ENCODE assay signal across 19 cellular contexts in genomic region chr3:53242155-53242554, GRCh38. TPM values are rescaled to one million over a fixed set of nuclear protein-coding genes. Genes with fewer than 3 reads are reported as not detected.
DNase-seq lines count a peak whose midpoint lies in the region; ATAC-seq and TF ChIP-seq lines count a peak whose summit lies in the region.
"Had no signal": no experiment of that assay in that cellular context is flagged by ENCODE, and none has a peak within 500 bp of the region (broad histone marks: within the 10 kb centered on the region; RNA-seq: fewer than 3 reads in every experiment).

No MANE protein-coding gene starts in this region.

- no peak overlapping the region for H3K4me3 ChIP-seq in vagina

- H3K4me3 Mint-ChIP-seq in activated naive CD8-positive, alpha-beta T cell treated with anti-CD3 and anti-CD28 coated beads, Interleukin-2, amount 10 ng/mL, durations not matched to agents 7 days and 5 days: no peak overlapping the region
- no peak overlapping the region for H3K4me3 Mint-ChIP-seq in activated naive CD8-positive, alpha-beta T cell treated with anti-CD3 and anti-CD28 coated beads, Interleukin-2, amount 50 U/mL, for 24 hours
- H3K4me3 Mint-ChIP-seq: effector memory CD8-positive, alpha-beta T cell; natural killer cell; stimulated activated naive CD8-positive, alpha-beta T cell treated with anti-CD3 and anti-CD28 coated beads, Interleukin-15, amount 100 ng/mL, for 72 hours; T-cell had no signal

- peaks cover 10% of the 10 kb centered on the region for H3K4me1 Mint-ChIP-seq in activated naive CD8-positive, alpha-beta T cell treated with anti-CD3 and anti-CD28 coated beads, Interleukin-2, amount 10 ng/mL, durations not matched to agents 7 days and 5 days
- peaks cover 5% of the 10 kb centered on the region for H3K4me1 Mint-ChIP-seq in activated naive CD8-positive, alpha-beta T cell treated with anti-CD3 and anti-CD28 coated beads, Interleukin-2, amount 50 U/mL, for 24 hours

- peak overlapping the region; percentile 40 for H3K27ac Mint-ChIP-seq in activated naive CD8-positive, alpha-beta T cell treated with anti-CD3 and anti-CD28 coated beads, Interleukin-2, amount 10 ng/mL, durations not matched to agents 7 days and 5 days
- no peak overlapping the region for H3K27ac Mint-ChIP-seq in activated naive CD8-positive, alpha-beta T cell treated with anti-CD3 and anti-CD28 coated beads, Interleukin-2, amount 50 U/mL, for 24 hours
- H3K27ac Mint-ChIP-seq: T-cell had no signal

- TF ChIP-seq POLR2A in erythroblast (IDR thresholded peaks at IDR 0.05; ENCODE audit: low read length) (no peak), vagina (IDR thresholded peaks at IDR 0.05) (no peak)

- no peaks in the 10 kb centered on the region for H3K27me3 Mint-ChIP-seq in activated naive CD8-positive, alpha-beta T cell treated with anti-CD3 and anti-CD28 coated beads, Interleukin-2, amount 10 ng/mL, durations not matched to agents 7 days and 5 days
- no peaks in the 10 kb centered on the region for H3K27me3 Mint-ChIP-seq in activated naive CD8-positive, alpha-beta T cell treated with anti-CD3 and anti-CD28 coated beads, Interleukin-2, amount 50 U/mL, for 24 hours
- H3K27me3 Mint-ChIP-seq: effector memory CD8-positive, alpha-beta T cell; stimulated activated naive CD8-positive, alpha-beta T cell treated with anti-CD3 and anti-CD28 coated beads, Interleukin-15, amount 100 ng/mL, for 72 hours; T-cell had no signal

- no peaks in the 10 kb centered on the region for H3K9me3 Mint-ChIP-seq in activated naive CD8-positive, alpha-beta T cell treated with anti-CD3 and anti-CD28 coated beads, Interleukin-2, amount 10 ng/mL, durations not matched to agents 7 days and 5 days
- no peaks in the 10 kb centered on the region for H3K9me3 Mint-ChIP-seq in activated naive CD8-positive, alpha-beta T cell treated with anti-CD3 and anti-CD28 coated beads, Interleukin-2, amount 50 U/mL, for 24 hours
- H3K9me3 Mint-ChIP-seq: effector memory CD8-positive, alpha-beta T cell; natural killer cell; stimulated activated naive CD8-positive, alpha-beta T cell treated with anti-CD3 and anti-CD28 coated beads, Interleukin-15, amount 100 ng/mL, for 72 hours; T-cell had no signal

- peaks cover 0 to 47% of the 10 kb centered on the region in 2 donors for H3K36me3 ChIP-seq in vagina

- POLR2A ChIA-PET in activated naive CD8-positive, alpha-beta T cell treated with anti-CD3 and anti-CD28 coated beads, Interleukin-2, amount 10 ng/mL, durations not matched to agents 7 days and 5 days (lab: Charles Lee): no interaction called here

- no peaks in the 10 kb centered on the region for H3K9me3 ChIP-seq in vagina

- TF ChIP-seq CTCF in vagina (IDR thresholded peaks at IDR 0.05): no peak

- H3K27me3 ChIP-seq in vagina: no peaks in the 10 kb centered on the region

- H3K36me3 Mint-ChIP-seq in activated naive CD8-positive, alpha-beta T cell treated with anti-CD3 and anti-CD28 coated beads, Interleukin-2, amount 10 ng/mL, durations not matched to agents 7 days and 5 days: peaks cover 17% of the 10 kb centered on the region
- peaks cover 25% of the 10 kb centered on the region for H3K36me3 Mint-ChIP-seq in activated naive CD8-positive, alpha-beta T cell treated with anti-CD3 and anti-CD28 coated beads, Interleukin-2, amount 50 U/mL, for 24 hours (ENCODE audit: low read depth)
- H3K36me3 Mint-ChIP-seq: natural killer cell had no signal

- intact Hi-C loops in vagina (cut with DNase I): no loop called here

- DNase-seq in activated naive CD8-positive, alpha-beta T cell treated with anti-CD3 and anti-CD28 coated beads, Interleukin-2, amount 10 ng/mL, durations not matched to agents 7 days and 5 days: no peak
- DNase-seq in activated naive CD8-positive, alpha-beta T cell treated with anti-CD3 and anti-CD28 coated beads, Interleukin-2, amount 50 U/mL, for 24 hours: no peak
- peak; percentile 37 to 41 for DNase-seq in erythroblast (lab: John Stamatoyannopoulos, UW)
- peak; percentile 72 for DNase-seq in myocyte (ENCODE audit: low read depth)
- DNase-seq in vagina (ENCODE audit: extremely low spot score in 2 of 2): no peak
- DNase-seq in stimulated activated CD4-positive, alpha-beta T cell treated with anti-CD3 and anti-CD28 coated beads, Interleukin-2, amount 100 ng/mL, for 24 hours: no peak
- no peak for DNase-seq in HPDE6-E6E7 (ENCODE audit: extremely low spot score)
- DNase-seq: activated T-cell treated with anti-CD3 and anti-CD28 coated beads, Interleukin-2, amount 50 U/mL, for 48 hours; effector memory CD8-positive, alpha-beta T cell; kidney glomerular epithelial cell; natural killer cell; NCI-H1417 treated with DMSO at 0.1 percent for 48 hours; NCI-H524; stimulated activated naive CD8-positive, alpha-beta T cell treated with anti-CD3 and anti-CD28 coated beads, Interleukin-15, amount 100 ng/mL, for 72 hours; T-cell had no signal

- peaks cover 48% of the 10 kb centered on the region for H3K4me1 ChIP-seq in vagina

- no peak for ATAC-seq in activated naive CD8-positive, alpha-beta T cell treated with anti-CD3 and anti-CD28 coated beads, Interleukin-2, amount 10 ng/mL, durations not matched to agents 7 days and 5 days (ENCODE audit: low read depth)
- ATAC-seq in activated naive CD8-positive, alpha-beta T cell treated with anti-CD3 and anti-CD28 coated beads, Interleukin-2, amount 50 U/mL, for 24 hours: no peak
- no peak for ATAC-seq in GM21619 (IDR thresholded peaks at IDR 0.05; ENCODE audit: unreplicated experiment)
- ATAC-seq: activated CD4-positive, CD25-positive, alpha-beta regulatory T cell treated with anti-CD3 and anti-CD28 coated beads, Interleukin-2, amount 50 U/mL, for 24 hours; effector memory CD8-positive, alpha-beta T cell; natural killer cell; Panc1; stimulated activated naive CD8-positive, alpha-beta T cell treated with anti-CD3 and anti-CD28 coated beads, Interleukin-15, amount 100 ng/mL, for 72 hours; T-cell had no signal

- peak overlapping the region; percentile 39 for H3K27ac ChIP-seq in vagina
- H3K27ac ChIP-seq: KMS-11 had no signal

RNA-seq across cellular contexts. Expression of gene TKT, which starts 13.7 kb away (rescaled TPM):
- total RNA-seq in activated naive CD8-positive, alpha-beta T cell treated with anti-CD3 and anti-CD28 coated beads, Interleukin-2, amount 10 ng/mL, durations not matched to agents 7 days and 5 days: 100 to 1,000 TPM; 204 to 210 TPM
- 138 and 187 TPM in 2 replicates for total RNA-seq in myocyte
- 246 TPM for polyA plus RNA-seq in myocyte (2012)
- total RNA-seq in vagina: 423 TPM

Comparison
In these comparisons a context has a peak if more than half of its experiments do, and no peak if none do; other contexts are left out.
1. DNase-seq: peak in erythroblast (2 of 2) and myocyte (single experiment); none in activated naive CD8-positive, alpha-beta T cell treated with anti-CD3 and anti-CD28 coated beads, Interleukin-2, amount 10 ng/mL, durations not matched to agents 7 days and 5 days (single experiment), activated naive CD8-positive, alpha-beta T cell treated with anti-CD3 and anti-CD28 coated beads, Interleukin-2, amount 50 U/mL, for 24 hours (single experiment), vagina (0 of 2), stimulated activated CD4-positive, alpha-beta T cell treated with anti-CD3 and anti-CD28 coated beads, Interleukin-2, amount 100 ng/mL, for 24 hours (0 of 2) and HPDE6-E6E7 (single experiment).